In the genomic region with DNA sequence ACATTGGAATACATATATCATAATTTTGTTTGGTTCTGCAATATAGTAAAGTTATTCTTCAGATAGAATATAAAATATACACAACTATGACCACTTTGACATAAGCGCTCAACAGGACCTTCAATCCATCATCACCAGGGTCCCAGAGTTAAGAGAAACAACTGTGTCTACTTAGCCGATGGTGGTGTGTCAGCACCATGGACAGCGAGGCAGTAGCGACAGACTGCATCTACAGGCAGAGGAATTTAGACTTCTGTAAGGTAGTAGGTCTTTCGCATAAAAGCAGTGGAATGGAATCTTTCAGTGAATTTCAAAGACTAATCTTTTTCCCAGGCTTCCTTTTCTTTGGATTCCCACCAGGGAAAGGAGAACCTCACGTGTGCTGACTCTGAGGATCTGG, we compare ENCODE assay signal across 8 cellular contexts. TPM values are rescaled to one million over a fixed set of nuclear protein-coding genes. Genes with fewer than 3 reads are reported as not detected.
DNase-seq lines count a peak whose midpoint lies in the region; ATAC-seq and TF ChIP-seq lines count a peak whose summit lies in the region.

No MANE protein-coding gene starts in this region.

- no peaks in the 10 kb centered on the region for H3K27me3 ChIP-seq in Caco-2 (replicated peaks; ENCODE audit: control insufficient read depth, insufficient read depth, low read length)
- peaks cover 9 to 18% of the 10 kb centered on the region in 2 experiments for H3K27me3 ChIP-seq in mesenchymal stem cell (ENCODE audit: control insufficient read depth in 1 of 2, insufficient read depth in 1 of 2, low read length in 2 of 2)

- no peak overlapping the region for H3K4me3 Mint-ChIP-seq in Caco-2 (ENCODE audit: unreplicated experiment)

- no peak overlapping the region for H2AFZ ChIP-seq in mesenchymal stem cell (ENCODE audit: low read depth, low read length)

- no TSS peak for BruUV-seq in Caco-2 (replicated peaks; lab: Mats Ljungman, UMichigan)

- H3K27me3 Mint-ChIP-seq in Caco-2 (ENCODE audit: insufficient read depth, unreplicated experiment), result peaks cover 17% of the 10 kb centered on the region

- H3K36me3 Mint-ChIP-seq in Caco-2 (ENCODE audit: insufficient read depth, unreplicated experiment), result no peaks in the 10 kb centered on the region

- H2BK5ac ChIP-seq in mesenchymal stem cell (ENCODE audit: low read depth, low read length, poor library complexity, severe bottlenecking), result no peak overlapping the region

- H3K27ac Mint-ChIP-seq in Caco-2 (ENCODE audit: unreplicated experiment), result no peak overlapping the region

- H3K9me3 ChIP-seq in Caco-2 (no peaks in the 10 kb centered on the region), mesenchymal stem cell (ENCODE audit: control insufficient read depth, low read length) (no peaks in the 10 kb centered on the region)

- H3K18ac ChIP-seq in mesenchymal stem cell (ENCODE audit: low read depth in 1 of 2, low read length in 2 of 2), result no peak overlapping the region

- WGBS in mesenchymal stem cell, result 51% methylated on average over 5 of the region's 6 CpGs

- H3K4me2 ChIP-seq in mesenchymal stem cell (ENCODE audit: low read length, poor library complexity, severe bottlenecking), result no peak overlapping the region

- no peak overlapping the region for H4K91ac ChIP-seq in mesenchymal stem cell (ENCODE audit: low read length)

- no peak overlapping the region for H2BK12ac ChIP-seq in mesenchymal stem cell (ENCODE audit: low read length in 2 of 2)

- CTCF ChIA-PET in Caco-2 (lab: Charles Lee), result no interaction called here

- H3K9ac ChIP-seq in mesenchymal stem cell (ENCODE audit: low read length), result no peak overlapping the region

- H3K4me3 ChIP-seq in Caco-2 (ENCODE audit: low read depth, low read length), result no peak overlapping the region
- H3K4me3 ChIP-seq in astrocyte of the spinal cord (ENCODE audit: low read depth, low read length), result no peak overlapping the region
- no peak overlapping the region for H3K4me3 ChIP-seq in mesenchymal stem cell (ENCODE audit: insufficient read depth in 1 of 2, low read depth in 1 of 2, low read length in 2 of 2)

- H2BK15ac ChIP-seq in mesenchymal stem cell (ENCODE audit: low read depth, poor library complexity, severe bottlenecking), result no peak overlapping the region

- H3K79me1 ChIP-seq in mesenchymal stem cell (replicated peaks; ENCODE audit: low read length, poor library complexity, severe bottlenecking), result no peaks in the 10 kb centered on the region

- H4K8ac ChIP-seq in mesenchymal stem cell (ENCODE audit: low read length), result no peak overlapping the region

- POLR2A ChIA-PET in Caco-2 (lab: Charles Lee), result no interaction called here

- in situ Hi-C loops in astrocyte of the spinal cord (cut with HindIII; ENCODE audit: low sequenced_read_pairs), result no loop called here

- no peak overlapping the region for H3K14ac ChIP-seq in mesenchymal stem cell (ENCODE audit: low read length in 2 of 2)

- intact Hi-C loops in Caco-2 (cut with micrococcal nuclease; ENCODE audit: unreplicated experiment), result no loop called here

- H3K23ac ChIP-seq in mesenchymal stem cell (ENCODE audit: low read length in 2 of 2), result no peak overlapping the region

- H3K4me1 Mint-ChIP-seq in Caco-2 (ENCODE audit: low read depth, unreplicated experiment), result no peaks in the 10 kb centered on the region

- peak; percentile 71 to 82 for DNase-seq in Caco-2
- DNase-seq in NAMALWA (ENCODE audit: low spot score), result peak; percentile 51
- DNase-seq in astrocyte of the spinal cord (ENCODE audit: low read depth, low spot score), result peak; percentile 53
- DNase-seq in mesenchymal stem cell, result peak; percentile 60
- DNase-seq in NCI-H2107 treated with DMSO at 0.1 percent for 48 hours (lab: John Stamatoyannopoulos, UW; ENCODE audit: unreplicated experiment), result no peak
- no peak for DNase-seq in DMS79 (lab: John Stamatoyannopoulos, UW)

- TF ChIP-seq CTCF in Caco-2 (IDR thresholded peaks at IDR 0.05; ENCODE audit: insufficient read depth in 1 of 2, low read depth in 1 of 2, low read length in 1 of 2, severe bottlenecking in 1 of 2, unreplicated experiment in 1 of 2) (no peak), astrocyte of the spinal cord (IDR thresholded peaks at IDR 0.05; ENCODE audit: low read depth, low read length) (no peak)

- H3K27ac ChIP-seq in mesenchymal stem cell (ENCODE audit: low read length, poor library complexity, severe bottlenecking), result no peak overlapping the region

- H2BK120ac ChIP-seq in mesenchymal stem cell (ENCODE audit: low read depth, low read length), result no peak overlapping the region

- no peak overlapping the region for H3K4ac ChIP-seq in mesenchymal stem cell (ENCODE audit: low read depth in 1 of 2, low read length in 2 of 2)

- no peaks in the 10 kb centered on the region for H3K36me3 ChIP-seq in Caco-2 (ENCODE audit: control insufficient read depth, insufficient read depth, low read length)
- H3K36me3 ChIP-seq in mesenchymal stem cell (ENCODE audit: control insufficient read depth in 1 of 2, insufficient read depth in 2 of 2, low read depth in 1 of 2, low read length in 2 of 2), result no peaks in the 10 kb centered on the region

- no peak overlapping the region for H2AK5ac ChIP-seq in mesenchymal stem cell (ENCODE audit: low read length, severe bottlenecking)

- H3K4me1 ChIP-seq in Caco-2 (no peaks in the 10 kb centered on the region), mesenchymal stem cell (ENCODE audit: control insufficient read depth, insufficient read depth, low read depth, low read length) (no peaks in the 10 kb centered on the region)

- H3K9me3 Mint-ChIP-seq in Caco-2 (ENCODE audit: unreplicated experiment), result no peaks in the 10 kb centered on the region

- ATAC-seq in HG03565 (IDR thresholded peaks at IDR 0.05; ENCODE audit: unreplicated experiment), result no peak
- ATAC-seq in GM19452 (IDR thresholded peaks at IDR 0.05; ENCODE audit: unreplicated experiment), result no peak

RNA-seq across cellular contexts. Expression of gene LRPPRC, which starts 20.5 kb away (rescaled TPM):
- 242 and 244 TPM in 2 replicates for total RNA-seq in Caco-2 (2022)
- polyA plus RNA-seq in mesenchymal stem cell (2013, experiment 1 of 2), result 42.6 TPM
- 43.6 TPM for polyA plus RNA-seq in mesenchymal stem cell (2013, experiment 2 of 2)

Comparison
In these comparisons a context has a peak if more than half of its experiments do, and no peak if none do; other contexts are left out.
1. DNase-seq: peak in Caco-2 (2 of 2), NAMALWA (single experiment), astrocyte of the spinal cord (single experiment) and mesenchymal stem cell (single experiment); none in NCI-H2107 treated with DMSO at 0.1 percent for 48 hours (single experiment) and DMS79 (single experiment).